Comparison of ENCODE assay signal across 26 cellular contexts in the genomic region with DNA sequence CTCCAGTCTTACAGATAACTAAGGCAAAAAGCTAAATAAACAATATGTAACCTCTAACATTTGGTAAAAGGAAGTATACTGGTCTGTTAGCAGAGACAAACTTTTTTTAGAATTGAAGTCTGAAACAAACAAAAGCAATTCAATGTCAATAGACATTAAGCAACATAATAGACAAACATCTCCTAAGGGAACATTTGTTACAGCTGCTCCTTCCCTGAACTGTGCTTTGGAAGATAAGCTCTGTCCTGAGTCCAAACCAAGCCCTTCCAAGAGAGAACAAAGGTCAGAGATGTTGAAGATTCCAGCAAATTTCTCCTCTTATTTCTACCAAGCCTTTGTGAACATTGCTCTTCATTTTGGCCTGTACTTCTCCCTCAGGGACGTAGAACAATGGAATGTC. TPM values are rescaled to one million over a fixed set of nuclear protein-coding genes. Genes with fewer than 3 reads are reported as not detected.
DNase-seq lines count a peak whose midpoint lies in the region; ATAC-seq and TF ChIP-seq lines count a peak whose summit lies in the region.
"Had no signal": no experiment of that assay in that cellular context is flagged by ENCODE, and none has a peak within 500 bp of the region (broad histone marks: within the 10 kb centered on the region; RNA-seq: fewer than 3 reads in every experiment).

No MANE protein-coding gene starts in this region.

- H3K27ac Mint-ChIP-seq in Caco-2 (ENCODE audit: unreplicated experiment) (no peak overlapping the region), nephron (peak overlapping the region; percentile 64 to 95 (median 65))
- H3K27ac Mint-ChIP-seq: activated T-helper 2 cell treated with anti-CD3 and anti-CD28 coated beads, Interferon-gamma antibody, Interleukin-2, Interleukin-4, amounts not matched to agents 10 μg/mL and 5 μg/mL and 100 μg/mL, durations not matched to agents 14 hours and 24 hours and 36 hours; CD4-positive, CD25-positive, alpha-beta regulatory T cell; immature natural killer cell; mesothelial cell of epicardium had no signal

- CTCF ChIA-PET in Caco-2 (lab: Charles Lee), result interaction anchor here (1.0 to 1.3 kb wide), 3 partner anchors 16 to 243 kb away, joined by 5 to 8 read pairs (median 5); a partner anchor contains a TSS

- intact Hi-C loops in Caco-2 (cut with micrococcal nuclease; ENCODE audit: unreplicated experiment) (loop anchor here (2.0 to 5.0 kb wide), 4 partner anchors 16 to 243 kb away; no protein-coding TSS in a partner anchor), body of pancreas (cut with DNase I) (no loop called here), heart left ventricle (cut with DNase I) (loop anchor here in 1 of 10 donors (2.0 kb wide), 1 partner anchor 68 kb away; no protein-coding TSS in a partner anchor)

- peak; percentile 49 to 57 for DNase-seq in Caco-2
- DNase-seq in body of pancreas, result peak in 1 of 4 donors; percentile 28
- peak in 1 of 5 donors; percentile 25 for DNase-seq in heart left ventricle
- no peak for DNase-seq in activated naive CD4-positive, alpha-beta T cell treated with anti-CD3 and anti-CD28 coated beads, Interleukin-2, amount 50 U/mL, for 16 hours
- DNase-seq in SKM-1 (lab: John Stamatoyannopoulos, UW; ENCODE audit: unreplicated experiment), result no peak
- no peak for DNase-seq in foreskin keratinocyte
- DNase-seq: anterior cingulate cortex; CD4-positive, CD25-positive, alpha-beta regulatory T cell; dermis blood vessel endothelial cell; EL; HCEC 1CT; immature natural killer cell; IMR-90; MV-4-11; NCI-H2081 treated with DMSO at 0.1 percent for 48 hours; occipital lobe; stimulated activated CD4-positive, alpha-beta T cell treated with anti-CD3 and anti-CD28 coated beads, Interleukin-12 subunit alpha, Interleukin-12 subunit beta, amount 100 ng/mL, for 4 hours; stimulated activated naive CD8-positive, alpha-beta T cell treated with anti-CD3 and anti-CD28 coated beads, Interleukin-15, Interleukin-2, amounts not matched to agents 100 U/mL and 50 U/mL, for 24 hours; upper lobe of right lung had no signal

- POLR2A ChIA-PET in Caco-2 (lab: Charles Lee), result no interaction called here

- no peaks in the 10 kb centered on the region for H3K9me3 Mint-ChIP-seq in Caco-2 (ENCODE audit: unreplicated experiment)
- no peaks in the 10 kb centered on the region for H3K9me3 Mint-ChIP-seq in nephron
- H3K9me3 Mint-ChIP-seq: activated T-helper 2 cell treated with anti-CD3 and anti-CD28 coated beads, Interferon-gamma antibody, Interleukin-2, Interleukin-4, amounts not matched to agents 10 μg/mL and 5 μg/mL and 100 μg/mL, durations not matched to agents 14 hours and 24 hours and 36 hours; CD4-positive, CD25-positive, alpha-beta regulatory T cell; immature natural killer cell; mesothelial cell of epicardium had no signal

- TF ChIP-seq POLR2A in body of pancreas (IDR thresholded peaks at IDR 0.05) (no peak), heart left ventricle (IDR thresholded peaks at IDR 0.05) (no peak)

- H3K9me3 ChIP-seq in Caco-2, result no peaks in the 10 kb centered on the region
- no peaks in the 10 kb centered on the region for H3K9me3 ChIP-seq in body of pancreas
- no peaks in the 10 kb centered on the region for H3K9me3 ChIP-seq in heart left ventricle
- H3K9me3 ChIP-seq: esophagus muscularis mucosa, upper lobe of right lung had no signal

- TF ChIP-seq CTCF in Caco-2 (IDR thresholded peaks at IDR 0.05; ENCODE audit: insufficient read depth in 1 of 2, low read depth in 1 of 2, low read length in 1 of 2, severe bottlenecking in 1 of 2, unreplicated experiment in 1 of 2), result no peak
- no peak for TF ChIP-seq CTCF in body of pancreas (IDR thresholded peaks at IDR 0.05)
- TF ChIP-seq CTCF in heart left ventricle (IDR thresholded peaks at IDR 0.05), result no peak
- no peak for TF ChIP-seq CTCF in nephron (IDR thresholded peaks at IDR 0.05; ENCODE audit: unreplicated experiment in 3 of 3)
- TF ChIP-seq CTCF in foreskin keratinocyte (conservative IDR thresholded peaks at IDR 0.05), result no peak

- H3K4me3 Mint-ChIP-seq in Caco-2 (ENCODE audit: unreplicated experiment), result no peak overlapping the region
- peak overlapping the region in 1 of 3 experiments; percentile 16 for H3K4me3 Mint-ChIP-seq in nephron
- H3K4me3 Mint-ChIP-seq: CD4-positive, CD25-positive, alpha-beta regulatory T cell; immature natural killer cell; mesothelial cell of epicardium had no signal

- peak overlapping the region in 1 of 4 donors; percentile 16 for H3K27ac ChIP-seq in body of pancreas
- peak overlapping the region in 9 of 12 donors; percentile 2 to 59 (median 13) for H3K27ac ChIP-seq in heart left ventricle
- no peak overlapping the region for H3K27ac ChIP-seq in foreskin keratinocyte
- H3K27ac ChIP-seq: upper lobe of right lung, VCaP had no signal

- H3K36me3 ChIP-seq in Caco-2 (ENCODE audit: control insufficient read depth, insufficient read depth, low read length), result no peaks in the 10 kb centered on the region
- H3K36me3 ChIP-seq in body of pancreas (replicated peaks in 1 of 2; ENCODE audit: insufficient read depth in 1 of 2, low read depth in 2 of 2), result no peaks in the 10 kb centered on the region
- peaks cover 0 to 44% (median 7%) of the 10 kb centered on the region in 9 donors for H3K36me3 ChIP-seq in heart left ventricle

- ATAC-seq in body of pancreas (peak; percentile 87), heart left ventricle (peak; percentile 60 to 84 (median 84)), GM21367 (IDR thresholded peaks at IDR 0.05; ENCODE audit: unreplicated experiment) (no peak), foreskin keratinocyte (no peak)
- ATAC-seq: stimulated activated naive CD8-positive, alpha-beta T cell treated with anti-CD3 and anti-CD28 coated beads, Interleukin-15, Interleukin-2, amounts not matched to agents 100 U/mL and 50 U/mL, for 24 hours; upper lobe of right lung had no signal

- no peak overlapping the region for H3K4me3 ChIP-seq in Caco-2 (ENCODE audit: low read depth, low read length)
- no peak overlapping the region for H3K4me3 ChIP-seq in body of pancreas
- no peak overlapping the region for H3K4me3 ChIP-seq in heart left ventricle
- H3K4me3 ChIP-seq: esophagus muscularis mucosa, upper lobe of right lung had no signal

- BruUV-seq in Caco-2 (replicated peaks; lab: Mats Ljungman, UMichigan), result no TSS peak

- peaks cover 27% of the 10 kb centered on the region for H3K4me1 ChIP-seq in Caco-2
- peaks cover 12% of the 10 kb centered on the region for H3K4me1 ChIP-seq in body of pancreas
- H3K4me1 ChIP-seq in heart left ventricle, result peaks cover 0 to 39% (median 20%) of the 10 kb centered on the region in 12 donors
- H3K4me1 ChIP-seq in foreskin keratinocyte, result peaks cover 10% of the 10 kb centered on the region

- H3K27me3 Mint-ChIP-seq in Caco-2 (ENCODE audit: insufficient read depth, unreplicated experiment) (no peaks in the 10 kb centered on the region), nephron (ENCODE audit: low read depth) (no peaks in the 10 kb centered on the region)

- H3K36me3 Mint-ChIP-seq in Caco-2 (ENCODE audit: insufficient read depth, unreplicated experiment) (no peaks in the 10 kb centered on the region), nephron (ENCODE audit: low read depth) (no peaks in the 10 kb centered on the region)
- H3K36me3 Mint-ChIP-seq: CD4-positive, CD25-positive, alpha-beta regulatory T cell; immature natural killer cell; mesothelial cell of epicardium had no signal

- WGBS in body of pancreas, 2 donors, result 20 to 37% methylated on average over 1 of the region's 1 CpG
- 32 to 52% (median 38%) methylated on average over 1 of the region's 1 CpG for WGBS in heart left ventricle, 4 donors

- H3K4me1 Mint-ChIP-seq in Caco-2 (ENCODE audit: low read depth, unreplicated experiment) (peaks cover 11% of the 10 kb centered on the region), nephron (peaks cover 37% of the 10 kb centered on the region)
- H3K4me1 Mint-ChIP-seq: CD4-positive, CD25-positive, alpha-beta regulatory T cell; immature natural killer cell had no signal

- H3K27me3 ChIP-seq in Caco-2 (replicated peaks; ENCODE audit: control insufficient read depth, insufficient read depth, low read length) (no peaks in the 10 kb centered on the region), body of pancreas (no peaks in the 10 kb centered on the region), heart left ventricle (no peaks in the 10 kb centered on the region), foreskin keratinocyte (no peaks in the 10 kb centered on the region)
- H3K27me3 ChIP-seq: esophagus muscularis mucosa, upper lobe of right lung had no signal

RNA-seq across cellular contexts. Expression of a gene that starts 25.3 kb away (rescaled TPM):
- total RNA-seq in Caco-2 (2022) (not detected in 2 replicates), body of pancreas (10 to 100 TPM in 1 of 2 donors, 1 to 10 TPM in 1; 9.2 to 18.9 TPM), heart left ventricle (10 to 100 TPM; 17.8 to 65.6 (median 31.3) TPM), foreskin keratinocyte (not detected in 2 replicates)
- polyA plus RNA-seq in heart left ventricle (10 to 100 TPM in 1 of 2 donors, 1 to 10 TPM in 1; 7.5 to 24.4 TPM), foreskin keratinocyte (not detected in 2 replicates)
- total RNA-seq: activated CD8-positive, alpha-beta memory T cell treated with anti-CD3 and anti-CD28 coated beads for 36 hours; activated T-helper 2 cell treated with anti-CD3 and anti-CD28 coated beads, Interferon-gamma antibody, Interleukin-2, Interleukin-4, amounts not matched to agents 10 μg/mL and 5 μg/mL and 100 μg/mL, durations not matched to agents 14 hours and 24 hours and 36 hours; CD4-positive, CD25-positive, alpha-beta regulatory T cell; dermis blood vessel endothelial cell; mesothelial cell of epicardium had no signal
- polyA plus RNA-seq: CD4-positive, CD25-positive, alpha-beta regulatory T cell; immature natural killer cell had no signal

RNA-seq across cellular contexts. Expression of a gene that starts 37.9 kb away (rescaled TPM):
- total RNA-seq in Caco-2 (2022), result 0.77 TPM in 1 of 2 replicates, not detected in the other
- total RNA-seq in body of pancreas, result 1 to 10 TPM in 1 of 2 donors, under 1 TPM in 1; 0.99 to 3.1 TPM
- total RNA-seq in heart left ventricle, result 1 to 10 TPM in 2 of 9 donors, under 1 TPM in 6, not detected in 1; 0.23 to 7.0 (median 0.59) TPM
- under 1 TPM in 1 of 2 donors, not detected in 1; 0.15 TPM for polyA plus RNA-seq in heart left ventricle
- not detected in 2 replicates for total RNA-seq in foreskin keratinocyte
- polyA plus RNA-seq in foreskin keratinocyte, result not detected in 2 replicates
- total RNA-seq: activated CD8-positive, alpha-beta memory T cell treated with anti-CD3 and anti-CD28 coated beads for 36 hours; activated T-helper 2 cell treated with anti-CD3 and anti-CD28 coated beads, Interferon-gamma antibody, Interleukin-2, Interleukin-4, amounts not matched to agents 10 μg/mL and 5 μg/mL and 100 μg/mL, durations not matched to agents 14 hours and 24 hours and 36 hours; CD4-positive, CD25-positive, alpha-beta regulatory T cell; dermis blood vessel endothelial cell; IMR-90; mesothelial cell of epicardium had no signal
- polyA plus RNA-seq: CD4-positive, CD25-positive, alpha-beta regulatory T cell; immature natural killer cell; IMR-90 had no signal

Comparison
In these comparisons a context has a peak if more than half of its experiments do, and no peak if none do; other contexts are left out.
1. DNase-seq: peak in Caco-2 (2 of 2); none in activated naive CD4-positive, alpha-beta T cell treated with anti-CD3 and anti-CD28 coated beads, Interleukin-2, amount 50 U/mL, for 16 hours (single experiment), SKM-1 (single experiment) and foreskin keratinocyte (0 of 2).
2. ATAC-seq: peak in body of pancreas (single experiment) and heart left ventricle (4 of 4); none in GM21367 (single experiment) and foreskin keratinocyte (single experiment).